29 cellular contexts compared by ENCODE assay signal in genomic region chr11:133719532-133720235, GRCh38.
"Had no signal": no experiment of that assay in that cellular context is flagged by ENCODE, and none has a peak within 500 bp of the region (broad histone marks: within the 10 kb centered on the region; RNA-seq: fewer than 3 reads in every experiment).

No MANE protein-coding gene starts in this region.

- H3K4me3 ChIP-seq: left lung, lower lobe of right lung, neural progenitor cell, pancreas, prostate gland, skin epidermis, stomach, testis, thyroid gland, transverse colon, upper lobe of right lung had no signal

- H3K9ac ChIP-seq: neural progenitor cell had no signal

- H3K36me3 ChIP-seq: left lung, lower lobe of right lung, neural progenitor cell, pancreas, prostate gland, stomach, thyroid gland, transverse colon, upper lobe of right lung had no signal

- H3K9me3 ChIP-seq: left lung, lower lobe of right lung, pancreas, prostate gland, stomach, testis, thyroid gland, transverse colon, upper lobe of right lung had no signal

- H2AFZ ChIP-seq: neural progenitor cell had no signal

- H3K27me3 ChIP-seq: neural progenitor cell, pancreas, testis, thyroid gland, transverse colon had no signal

- ATAC-seq: left colon; left lung; lower lobe of right lung; natural killer cell; pancreas; right cardiac atrium; sciatic nerve; stimulated activated naive B cell treated with anti-CD40 and anti-IgM and Interleukin-4, amounts not matched to agents 10 μg/mL and 1 μg/mL and 100 μg/mL, for 72 hours; stimulated activated naive CD8-positive, alpha-beta T cell treated with anti-CD3 and anti-CD28 coated beads, Interleukin-15, Interleukin-2, amounts not matched to agents 100 U/mL and 50 U/mL, for 24 hours; upper lobe of right lung had no signal

- DNase-seq: hippocampal formation; kidney; left colon; left lung; lower lobe of right lung; mammary epithelial cell; mesenchymal stem cell; naive B cell; natural killer cell; nephron progenitor cell; pancreas; posterior cingulate gyrus; retina; right cardiac atrium; stimulated activated CD4-positive, alpha-beta T cell treated with anti-CD3 and anti-CD28 coated beads, Interleukin-12 subunit alpha, Interleukin-12 subunit beta, amount 100 ng/mL, for 4 hours; stimulated activated CD4-positive, alpha-beta T cell treated with anti-CD3 and anti-CD28 coated beads, Interleukin-15, amount 100 ng/mL, for 24 hours; stimulated activated CD4-positive, alpha-beta T cell treated with anti-CD3 and anti-CD28 coated beads, Interleukin-2, amount 100 ng/mL, for 24 hours; stimulated activated CD4-positive, alpha-beta T cell treated with anti-CD3 and anti-CD28 coated beads, Interleukin-4, amount 100 ng/mL, for 1 hour; stimulated activated naive B cell treated with anti-CD40 and anti-IgM and Interleukin-4, amounts not matched to agents 10 μg/mL and 1 μg/mL and 100 μg/mL, for 72 hours; stimulated activated naive CD8-positive, alpha-beta T cell treated with anti-CD3 and anti-CD28 coated beads, Interleukin-15, Interleukin-2, amounts not matched to agents 100 U/mL and 50 U/mL, for 24 hours; stomach; testis; thyroid gland; transverse colon; upper lobe of right lung had no signal

- H3K27ac ChIP-seq: left lung, lower lobe of right lung, neural progenitor cell, pancreas, prostate gland, skin epidermis, stomach, testis, thyroid gland, transverse colon, upper lobe of right lung had no signal

- H3K4me1 ChIP-seq: left lung, lower lobe of right lung, pancreas, prostate gland, stomach, testis, thyroid gland, transverse colon, upper lobe of right lung had no signal

- H3K4me2 ChIP-seq: neural progenitor cell had no signal
